Comparison of ENCODE assay signal across 12 cellular contexts in the genomic region with DNA sequence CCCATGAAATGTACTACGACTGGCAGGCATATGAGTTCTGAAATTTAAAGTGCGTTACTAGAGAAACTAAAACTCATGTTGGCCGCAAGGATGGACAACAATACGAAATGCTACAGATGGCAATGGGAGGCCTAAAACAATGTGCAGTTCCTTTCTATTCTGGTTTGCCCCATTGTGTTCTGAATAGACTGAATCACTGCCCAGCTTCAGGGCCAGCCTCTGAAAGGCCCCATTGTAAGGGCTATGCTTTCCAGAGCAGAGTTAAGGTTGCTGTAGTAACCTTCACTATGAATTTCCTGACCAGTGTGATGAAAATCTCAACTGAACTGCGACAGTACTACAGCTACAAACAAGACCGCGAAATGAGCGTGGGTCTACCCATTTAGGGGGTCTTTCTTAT.
DNase-seq lines count a peak whose midpoint lies in the region; ATAC-seq and TF ChIP-seq lines count a peak whose summit lies in the region.
"Had no signal": no experiment of that assay in that cellular context is flagged by ENCODE, and none has a peak within 500 bp of the region (broad histone marks: within the 10 kb centered on the region; RNA-seq: fewer than 3 reads in every experiment).

No MANE protein-coding gene starts in this region.

- TF ChIP-seq CTCF in colonic mucosa (IDR thresholded peaks at IDR 0.05), result no peak

- H3K4me3 ChIP-seq in colonic mucosa, result no peak overlapping the region
- H3K4me3 ChIP-seq: prostate gland had no signal

- peaks cover 48 to 83% of the 10 kb centered on the region in 2 donors for H3K4me1 Mint-ChIP-seq in stimulated activated naive B cell treated with anti-CD40 and anti-IgM and Interleukin-4, amounts not matched to agents 10 μg/mL and 1 μg/mL and 100 μg/mL, for 72 hours

- H3K9me3 Mint-ChIP-seq in stimulated activated naive B cell treated with anti-CD40 and anti-IgM and Interleukin-4, amounts not matched to agents 10 μg/mL and 1 μg/mL and 100 μg/mL, for 72 hours, result no peaks in the 10 kb centered on the region

- peaks cover 11% of the 10 kb centered on the region for H3K4me1 ChIP-seq in colonic mucosa
- H3K4me1 ChIP-seq: prostate gland had no signal

- H3K27ac ChIP-seq in cingulate gyrus (ENCODE audit: low read depth, low read length) (peak overlapping the region; percentile 91), layer of hippocampus (ENCODE audit: low read depth, low read length) (peak overlapping the region; percentile 76), colonic mucosa (no peak overlapping the region)
- H3K27ac ChIP-seq: prostate gland had no signal

- peak; percentile 79 for DNase-seq in NCI-H526 treated with DMSO at 0.1 percent for 48 hours (lab: John Stamatoyannopoulos, UW)
- no peak for DNase-seq in stimulated activated naive B cell treated with anti-CD40 and anti-IgM and Interleukin-4, amounts not matched to agents 10 μg/mL and 1 μg/mL and 100 μg/mL, for 72 hours
- DNase-seq in A172 (ENCODE audit: low spot score), result no peak
- DNase-seq in colonic mucosa, result no peak
- no peak for DNase-seq in NCI-H2227 treated with DMSO at 0.1 percent for 48 hours (lab: John Stamatoyannopoulos, UW)
- DNase-seq: activated gamma-delta T cell; DND-41; stimulated activated CD8-positive, alpha-beta memory T cell treated with anti-CD3 and anti-CD28 coated beads, Interleukin-4, amount 100 ng/mL, for 48 hours had no signal

- no peak for ATAC-seq in stimulated activated naive B cell treated with anti-CD40 and anti-IgM and Interleukin-4, amounts not matched to agents 10 μg/mL and 1 μg/mL and 100 μg/mL, for 72 hours (replicated peaks)
- no peak for ATAC-seq in HG02571 (IDR thresholded peaks at IDR 0.05; ENCODE audit: unreplicated experiment)

- H3K36me3 Mint-ChIP-seq in stimulated activated naive B cell treated with anti-CD40 and anti-IgM and Interleukin-4, amounts not matched to agents 10 μg/mL and 1 μg/mL and 100 μg/mL, for 72 hours, result peaks cover 28 to 51% of the 10 kb centered on the region in 2 donors

- no peaks in the 10 kb centered on the region for H3K27me3 Mint-ChIP-seq in stimulated activated naive B cell treated with anti-CD40 and anti-IgM and Interleukin-4, amounts not matched to agents 10 μg/mL and 1 μg/mL and 100 μg/mL, for 72 hours

- no peaks in the 10 kb centered on the region for H3K36me3 ChIP-seq in colonic mucosa
- H3K36me3 ChIP-seq: prostate gland had no signal

- H3K4me3 Mint-ChIP-seq in stimulated activated naive B cell treated with anti-CD40 and anti-IgM and Interleukin-4, amounts not matched to agents 10 μg/mL and 1 μg/mL and 100 μg/mL, for 72 hours, result peak overlapping the region in 1 of 2 donors; percentile 32

- intact Hi-C loops in colonic mucosa (cut with DNase I), result no loop called here

- peak overlapping the region; percentile 25 for H3K27ac Mint-ChIP-seq in stimulated activated naive B cell treated with anti-CD40 and anti-IgM and Interleukin-4, amounts not matched to agents 10 μg/mL and 1 μg/mL and 100 μg/mL, for 72 hours

- H3K9me3 ChIP-seq in colonic mucosa, result no peaks in the 10 kb centered on the region
- H3K9me3 ChIP-seq: prostate gland had no signal

- H3K9ac ChIP-seq in colonic mucosa (ENCODE audit: low read depth in 2 of 2, low read length in 2 of 2), result no peak overlapping the region

- no peaks in the 10 kb centered on the region for H3K27me3 ChIP-seq in layer of hippocampus (ENCODE audit: control insufficient read depth, insufficient read depth, low read length)
- H3K27me3 ChIP-seq in colonic mucosa, result no peaks in the 10 kb centered on the region
